Comparison of ENCODE assay signal across 15 cellular contexts in genomic region chr10:82813856-82814255, GRCh38.
DNase-seq lines count a peak whose midpoint lies in the region; TF ChIP-seq lines count a peak whose summit lies in the region.
"Had no signal": no experiment of that assay in that cellular context is flagged by ENCODE, and none has a peak within 500 bp of the region (broad histone marks: within the 10 kb centered on the region; RNA-seq: fewer than 3 reads in every experiment).

No MANE protein-coding gene starts in this region.

- TF ChIP-seq CTCF in choroid plexus epithelial cell (conservative IDR thresholded peaks at IDR 0.05; ENCODE audit: low read depth, low read length) (no peak), progenitor cell of endocrine pancreas (IDR thresholded peaks at IDR 0.05; ENCODE audit: unreplicated experiment) (no peak)

- H3K4me3 ChIP-seq in HUES48 (ENCODE audit: low read depth, low read length) (no peak overlapping the region), choroid plexus epithelial cell (ENCODE audit: low read depth, low read length) (no peak overlapping the region)
- H3K4me3 ChIP-seq: skin epidermis, tibial artery had no signal

- no peak overlapping the region for H3K9ac ChIP-seq in HUES48 (ENCODE audit: low read depth, low read length)

- no peaks in the 10 kb centered on the region for H3K36me3 ChIP-seq in HUES48 (ENCODE audit: control insufficient read depth, insufficient read depth, low read length)
- H3K36me3 ChIP-seq: tibial artery had no signal

- no peaks in the 10 kb centered on the region for H3K27me3 Mint-ChIP-seq in progenitor cell of endocrine pancreas
- H3K27me3 Mint-ChIP-seq: activated naive CD8-positive, alpha-beta T cell treated with anti-CD3 and anti-CD28 coated beads for 36 hours had no signal

- no peak overlapping the region for H3K4me3 Mint-ChIP-seq in progenitor cell of endocrine pancreas (ENCODE audit: low read depth)
- H3K4me3 Mint-ChIP-seq: activated naive CD8-positive, alpha-beta T cell treated with anti-CD3 and anti-CD28 coated beads for 36 hours; nephron had no signal

- H3K27me3 ChIP-seq in HUES48 (ENCODE audit: control insufficient read depth, insufficient read depth, low read length) = no peaks in the 10 kb centered on the region
- H3K27me3 ChIP-seq: tibial artery had no signal

- peak; percentile 68 for DNase-seq in NCI-H748 treated with DMSO at 0.1 percent for 48 hours (lab: John Stamatoyannopoulos, UW)
- peak; percentile 10 for DNase-seq in choroid plexus epithelial cell (ENCODE audit: low read depth)
- no peak for DNase-seq in progenitor cell of endocrine pancreas (ENCODE audit: low spot score, unreplicated experiment)
- DNase-seq in epidermal melanocyte (ENCODE audit: insufficient read length, low spot score) = no peak
- no peak for DNase-seq in activated gamma-delta T cell (lab: John Stamatoyannopoulos, UW)
- DNase-seq in T1000 (lab: John Stamatoyannopoulos, UW) = no peak
- DNase-seq: activated naive CD8-positive, alpha-beta T cell treated with anti-CD3 and anti-CD28 coated beads for 36 hours; dermis blood vessel endothelial cell; H7; IMR-90; left cardiac atrium; tibial artery had no signal

- peaks cover 7% of the 10 kb centered on the region for H3K4me1 Mint-ChIP-seq in progenitor cell of endocrine pancreas (ENCODE audit: low read depth)
- H3K4me1 Mint-ChIP-seq: activated naive CD8-positive, alpha-beta T cell treated with anti-CD3 and anti-CD28 coated beads for 36 hours; nephron had no signal

- peak overlapping the region; percentile 9 for H3K27ac Mint-ChIP-seq in progenitor cell of endocrine pancreas
- H3K27ac Mint-ChIP-seq: activated naive CD8-positive, alpha-beta T cell treated with anti-CD3 and anti-CD28 coated beads for 36 hours; nephron had no signal

- H3K27ac ChIP-seq in HUES48 (ENCODE audit: low read depth, low read length) = peak overlapping the region; percentile 56
- H3K27ac ChIP-seq: skin epidermis, tibial artery had no signal

- H3K36me3 Mint-ChIP-seq in progenitor cell of endocrine pancreas (ENCODE audit: insufficient read depth) = no peaks in the 10 kb centered on the region
- H3K36me3 Mint-ChIP-seq: activated naive CD8-positive, alpha-beta T cell treated with anti-CD3 and anti-CD28 coated beads for 36 hours had no signal

- H3K4me1 ChIP-seq in HUES48 (ENCODE audit: control insufficient read depth, insufficient read depth, low read length) = no peaks in the 10 kb centered on the region
- H3K4me1 ChIP-seq: tibial artery had no signal

- H3K9me3 Mint-ChIP-seq in progenitor cell of endocrine pancreas (ENCODE audit: low read depth) = no peaks in the 10 kb centered on the region
- H3K9me3 Mint-ChIP-seq: activated naive CD8-positive, alpha-beta T cell treated with anti-CD3 and anti-CD28 coated beads for 36 hours; nephron had no signal

- no peaks in the 10 kb centered on the region for H3K9me3 ChIP-seq in HUES48 (ENCODE audit: control insufficient read depth, insufficient read depth, low read length)
- H3K9me3 ChIP-seq: tibial artery had no signal

Comparison
In these comparisons a context has a peak if more than half of its experiments do, and no peak if none do; other contexts are left out.
1. DNase-seq: peak in NCI-H748 treated with DMSO at 0.1 percent for 48 hours (single experiment) and choroid plexus epithelial cell (single experiment); none in progenitor cell of endocrine pancreas (single experiment), epidermal melanocyte (single experiment), activated gamma-delta T cell (single experiment) and T1000 (single experiment).